31 cellular contexts compared by ENCODE assay signal in the genomic region with DNA sequence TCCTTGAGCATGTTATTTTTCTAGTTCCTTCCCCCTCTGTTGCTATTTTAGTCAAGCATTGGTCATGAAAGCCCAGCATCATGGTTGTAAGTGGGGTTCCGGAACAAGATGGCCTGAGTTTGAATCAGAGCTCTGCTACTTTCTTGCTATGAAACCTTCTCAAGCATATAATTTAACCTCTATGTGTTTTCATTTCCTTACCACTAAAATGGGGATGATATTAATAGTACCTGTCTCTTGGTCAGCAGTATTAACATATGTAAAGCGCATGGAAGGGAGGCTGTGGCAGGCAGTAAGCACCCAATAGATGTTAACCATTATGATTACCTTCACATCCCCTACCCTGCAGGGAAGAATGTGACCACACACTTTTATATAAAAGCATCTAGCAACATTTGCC. TPM values are rescaled to one million over a fixed set of nuclear protein-coding genes. Genes with fewer than 3 reads are reported as not detected.
DNase-seq lines count a peak whose midpoint lies in the region; ATAC-seq and TF ChIP-seq lines count a peak whose summit lies in the region.
"Had no signal": no experiment of that assay in that cellular context is flagged by ENCODE, and none has a peak within 500 bp of the region (broad histone marks: within the 10 kb centered on the region; RNA-seq: fewer than 3 reads in every experiment).

No MANE protein-coding gene starts in this region.

- 75 to 85% (median 82%) methylated on average over 2 of the region's 2 CpGs for WGBS in spleen, 5 donors

- H4K20me1 ChIP-seq in OCI-LY3 (ENCODE audit: insufficient read depth, low read length): no peaks in the 10 kb centered on the region

- H3K9me3 Mint-ChIP-seq in activated T-cell treated with anti-CD3 and anti-CD28 coated beads, Interleukin-2, amount 50 U/mL, for 4 hours: no peaks in the 10 kb centered on the region
- H3K9me3 Mint-ChIP-seq: activated CD4-positive, alpha-beta T cell treated with anti-CD3 and anti-CD28 coated beads, Interleukin-2, amount 10 ng/mL, durations not matched to agents 24 days and 14 days; central memory CD8-positive, alpha-beta T cell; dendritic cell treated with granulocyte-macrophage colony-stimulating factor and Interleukin-4, amounts not matched to agents 40 ng/mL and 50 ng/mL, for 4 days; nephron; T-helper 2 cell treated with Interferon-gamma antibody and Interleukin-4, amounts not matched to agents 5 μg/mL and 100 μg/mL, for 36 hours had no signal

- no peak overlapping the region for H3K4me3 Mint-ChIP-seq in activated T-cell treated with anti-CD3 and anti-CD28 coated beads, Interleukin-2, amount 50 U/mL, for 4 hours
- H3K4me3 Mint-ChIP-seq: activated CD4-positive, alpha-beta T cell treated with anti-CD3 and anti-CD28 coated beads, Interleukin-2, amount 10 ng/mL, durations not matched to agents 24 days and 14 days; activated CD8-positive, alpha-beta memory T cell treated with anti-CD3 and anti-CD28 coated beads, Interleukin-2, amount 10 ng/mL, durations not matched to agents 7 days and 5 days; B cell; central memory CD8-positive, alpha-beta T cell; dendritic cell treated with granulocyte-macrophage colony-stimulating factor and Interleukin-4, amounts not matched to agents 40 ng/mL and 50 ng/mL, for 4 days; nephron; T-helper 2 cell treated with Interferon-gamma antibody and Interleukin-4, amounts not matched to agents 5 μg/mL and 100 μg/mL, for 36 hours had no signal

- H3K4me1 Mint-ChIP-seq in activated T-cell treated with anti-CD3 and anti-CD28 coated beads, Interleukin-2, amount 50 U/mL, for 4 hours (ENCODE audit: low read depth): no peaks in the 10 kb centered on the region
- H3K4me1 Mint-ChIP-seq: activated CD4-positive, alpha-beta T cell treated with anti-CD3 and anti-CD28 coated beads, Interleukin-2, amount 10 ng/mL, durations not matched to agents 24 days and 14 days; activated CD8-positive, alpha-beta memory T cell treated with anti-CD3 and anti-CD28 coated beads, Interleukin-2, amount 10 ng/mL, durations not matched to agents 7 days and 5 days; central memory CD8-positive, alpha-beta T cell; nephron had no signal

- ATAC-seq in GM18499 (IDR thresholded peaks at IDR 0.05; ENCODE audit: insufficient read depth, unreplicated experiment): peak; percentile 61
- ATAC-seq in GM18909 (IDR thresholded peaks at IDR 0.05; ENCODE audit: poor library complexity, unreplicated experiment): peak; percentile 53
- ATAC-seq in HG02870 (IDR thresholded peaks at IDR 0.05; ENCODE audit: unreplicated experiment): peak; percentile 44
- ATAC-seq in activated T-cell treated with anti-CD3 and anti-CD28 coated beads, Interleukin-2, amount 50 U/mL, for 4 hours: no peak
- ATAC-seq: activated CD8-positive, alpha-beta memory T cell treated with anti-CD3 and anti-CD28 coated beads, Interleukin-2, amount 10 ng/mL, durations not matched to agents 7 days and 5 days; left cardiac atrium; mucosa of descending colon; Right ventricle myocardium inferior had no signal

- H3K4me1 ChIP-seq in OCI-LY3 (ENCODE audit: low read length) (peaks cover 25% of the 10 kb centered on the region), spleen (peaks cover 0 to 6% (median 0%) of the 10 kb centered on the region in 6 donors)

- H3K36me3 ChIP-seq in OCI-LY3 (replicated peaks; ENCODE audit: low read depth, low read length) (no peaks in the 10 kb centered on the region), spleen (no peaks in the 10 kb centered on the region)
- H3K36me3 ChIP-seq: ovary, transverse colon, WERI-Rb-1 had no signal

- DNase-seq in NCI-H1930 (lab: John Stamatoyannopoulos, UW) (no peak), GOT3 (lab: John Stamatoyannopoulos, UW) (no peak), spleen (no peak)
- DNase-seq in activated T-cell treated with anti-CD3 and anti-CD28 coated beads, Interleukin-2, amount 50 U/mL, for 4 hours: no peak
- DNase-seq: activated CD4-positive, alpha-beta T cell treated with anti-CD3 and anti-CD28 coated beads, Interleukin-2, amount 10 ng/mL, durations not matched to agents 24 days and 14 days; activated CD8-positive, alpha-beta memory T cell treated with anti-CD3 and anti-CD28 coated beads, Interleukin-2, amount 10 ng/mL, durations not matched to agents 7 days and 5 days; activated naive CD4-positive, alpha-beta T cell treated with Interleukin-2 at 50 U/mL for 16 hours; DMS153; left cardiac atrium; mucosa of descending colon; NCI-H1417 treated with DMSO at 0.1 percent for 48 hours; NCI-H2081 treated with DMSO at 0.1 percent for 48 hours; NCI-H446; ovary; PC-9; stimulated activated CD4-positive, alpha-beta T cell treated with anti-CD3 and anti-CD28 coated beads, Interleukin-2, amount 100 ng/mL, for 24 hours; transverse colon; WERI-Rb-1 had no signal

- H3K4me3 ChIP-seq in OCI-LY3 (ENCODE audit: low read length) (no peak overlapping the region), spleen (no peak overlapping the region)
- H3K4me3 ChIP-seq: hepatocyte, mucosa of descending colon, ovary, PC-9, smooth muscle cell, transverse colon had no signal

- H3K27ac ChIP-seq in OCI-LY3 (ENCODE audit: low read length) (no peak overlapping the region), spleen (no peak overlapping the region)
- H3K27ac ChIP-seq: hepatocyte, HL-60, ovary, PC-9, transverse colon, WERI-Rb-1 had no signal

- H3K27me3 Mint-ChIP-seq in activated T-cell treated with anti-CD3 and anti-CD28 coated beads, Interleukin-2, amount 50 U/mL, for 4 hours (ENCODE audit: low read depth): peaks cover 5% of the 10 kb centered on the region
- H3K27me3 Mint-ChIP-seq: central memory CD8-positive, alpha-beta T cell had no signal

- intact Hi-C loops in spleen (cut with DNase I; ENCODE audit: low total_unique reads): no loop called here

- H3K9ac ChIP-seq in OCI-LY3 (ENCODE audit: low read length): no peak overlapping the region

- peak overlapping the region; percentile 39 for H3K4me2 ChIP-seq in OCI-LY3 (ENCODE audit: low read length)
- H3K4me2 ChIP-seq: hepatocyte, PC-9, smooth muscle cell had no signal

- H3K27me3 ChIP-seq in OCI-LY3 (ENCODE audit: low read depth, low read length) (no peaks in the 10 kb centered on the region), spleen (replicated peaks in 1 of 7) (peaks cover 0 to 10% (median 0%) of the 10 kb centered on the region in 7 donors)
- H3K27me3 ChIP-seq: hepatocyte, ovary, transverse colon had no signal

- TF ChIP-seq POLR2A in spleen (IDR thresholded peaks at IDR 0.05): no peak

- no peak overlapping the region for H2AFZ ChIP-seq in OCI-LY3 (ENCODE audit: low read depth, low read length)
- H2AFZ ChIP-seq: hepatocyte, PC-9 had no signal

- H3K36me3 Mint-ChIP-seq in activated T-cell treated with anti-CD3 and anti-CD28 coated beads, Interleukin-2, amount 50 U/mL, for 4 hours (ENCODE audit: insufficient read depth): no peaks in the 10 kb centered on the region
- H3K36me3 Mint-ChIP-seq: activated CD8-positive, alpha-beta memory T cell treated with anti-CD3 and anti-CD28 coated beads, Interleukin-2, amount 10 ng/mL, durations not matched to agents 7 days and 5 days had no signal

- TF ChIP-seq CTCF in OCI-LY3 (IDR thresholded peaks at IDR 0.05; ENCODE audit: low read depth, low read length) (no peak), spleen (IDR thresholded peaks at IDR 0.05 in 8 of 11, conservative IDR thresholded peaks at IDR 0.05 in 3 of 11) (no peak)

- no peaks in the 10 kb centered on the region for H3K79me2 ChIP-seq in OCI-LY3 (ENCODE audit: low read length)
- H3K79me2 ChIP-seq: hepatocyte had no signal

- H3K9me3 ChIP-seq in OCI-LY3 (ENCODE audit: insufficient read depth, low read length) (no peaks in the 10 kb centered on the region), spleen (no peaks in the 10 kb centered on the region)
- H3K9me3 ChIP-seq: mucosa of descending colon, ovary, transverse colon had no signal

RNA-seq across cellular contexts. Expression of a gene that starts 14.3 kb away (rescaled TPM):
- total RNA-seq in activated T-cell treated with anti-CD3 and anti-CD28 coated beads, Interleukin-2, amount 50 U/mL, for 4 hours: 1 to 10 TPM; 4.3 to 5.5 (median 4.3) TPM
- 10 to 100 TPM; 15.1 to 36.9 (median 29.2) TPM for total RNA-seq in spleen
- 1 to 10 TPM; 3.1 to 5.7 (median 3.7) TPM for polyA plus RNA-seq in spleen

Comparison
In these comparisons a context has a peak if more than half of its experiments do, and no peak if none do; other contexts are left out.
1. ATAC-seq: peak in GM18499 (single experiment), GM18909 (single experiment) and HG02870 (single experiment); none in activated T-cell treated with anti-CD3 and anti-CD28 coated beads, Interleukin-2, amount 50 U/mL, for 4 hours (0 of 2).